Comparison of ENCODE assay signal across 26 cellular contexts in the genomic region with DNA sequence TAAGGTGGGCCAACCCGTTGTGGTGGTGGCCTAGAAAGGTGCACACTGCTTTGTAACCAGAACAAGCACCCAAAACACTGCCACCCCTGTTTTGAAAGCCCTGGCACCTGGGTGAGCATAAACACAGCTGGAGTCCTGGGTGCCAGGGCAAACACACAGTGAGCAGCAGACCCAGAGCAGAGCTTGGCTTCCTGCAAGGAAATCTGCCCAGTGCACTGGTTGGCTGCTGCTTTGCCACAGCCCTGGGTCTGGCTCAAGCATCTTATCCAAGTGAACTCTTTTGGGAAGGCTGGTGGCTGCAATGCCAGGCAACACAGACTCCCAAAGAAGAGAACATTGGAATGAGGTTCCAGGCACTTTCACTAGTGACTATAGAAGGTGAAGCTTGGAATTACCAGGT.
"Had no signal": no experiment of that assay in that cellular context is flagged by ENCODE, and none has a peak within 500 bp of the region (broad histone marks: within the 10 kb centered on the region; RNA-seq: fewer than 3 reads in every experiment).

No MANE protein-coding gene starts in this region.

- H3K27ac ChIP-seq: brain microvascular endothelial cell, esophagus squamous epithelium, gastroesophageal sphincter had no signal

- H3K4me3 ChIP-seq: esophagus squamous epithelium, gastroesophageal sphincter had no signal

- H3K9me3 ChIP-seq: esophagus squamous epithelium, gastroesophageal sphincter had no signal

- H3K27me3 ChIP-seq: brain microvascular endothelial cell, esophagus squamous epithelium had no signal

- DNase-seq: activated B cell treated with CpG ODN at 0.5 μM for 24 hours; activated CD4-positive, alpha-beta memory T cell treated with anti-CD3 and anti-CD28 coated beads, Interleukin-2, amount 10 ng/mL, durations not matched to agents 7 days and 5 days; activated CD4-positive, alpha-beta T cell treated with anti-CD3 and anti-CD28 coated beads, Interleukin-2, amount 10 ng/mL, durations not matched to agents 7 days and 5 days; activated CD4-positive, alpha-beta T cell treated with anti-CD3 and anti-CD28 coated beads, Interleukin-2, amount 50 U/mL, for 4 hours; activated CD8-positive, alpha-beta memory T cell treated with anti-CD3 and anti-CD28 coated beads, Interleukin-2, amount 50 U/mL, for 48 hours; activated gamma-delta T cell; activated naive CD4-positive, alpha-beta T cell; activated naive CD4-positive, alpha-beta T cell treated with anti-CD3 and anti-CD28 coated beads, Interleukin-2, amount 50 U/mL, for 16 hours; activated T-cell treated with anti-CD3 and anti-CD28 coated beads for 4 hours; activated T-cell treated with anti-CD3 and anti-CD28 coated beads, Interleukin-2, amount 50 U/mL, for 24 hours; activated T-cell treated with anti-CD3 and anti-CD28 coated beads, Interleukin-2, amount 50 U/mL, for 72 hours; amniotic stem cell; anterior cingulate cortex; brain microvascular endothelial cell; caudate nucleus; effector CD8-positive, alpha-beta T cell; erythroblast; esophagus squamous epithelium; foreskin melanocyte; head of caudate nucleus; T-helper 1 cell; T-helper 17 cell; T1000; WERI-Rb-1 had no signal

- H3K36me3 ChIP-seq: brain microvascular endothelial cell, esophagus squamous epithelium, gastroesophageal sphincter, WERI-Rb-1 had no signal

- ATAC-seq: activated CD4-positive, CD25-positive, alpha-beta regulatory T cell treated with anti-CD3 and anti-CD28 coated beads, Interleukin-2, amount 50 U/mL, for 24 hours; activated T-cell treated with anti-CD3 and anti-CD28 coated beads, Interleukin-2, amount 50 U/mL, for 72 hours; gastroesophageal sphincter; T-helper 17 cell had no signal

- H3K4me1 ChIP-seq: esophagus squamous epithelium had no signal
